8 cellular contexts compared by ENCODE assay signal in the genomic region with DNA sequence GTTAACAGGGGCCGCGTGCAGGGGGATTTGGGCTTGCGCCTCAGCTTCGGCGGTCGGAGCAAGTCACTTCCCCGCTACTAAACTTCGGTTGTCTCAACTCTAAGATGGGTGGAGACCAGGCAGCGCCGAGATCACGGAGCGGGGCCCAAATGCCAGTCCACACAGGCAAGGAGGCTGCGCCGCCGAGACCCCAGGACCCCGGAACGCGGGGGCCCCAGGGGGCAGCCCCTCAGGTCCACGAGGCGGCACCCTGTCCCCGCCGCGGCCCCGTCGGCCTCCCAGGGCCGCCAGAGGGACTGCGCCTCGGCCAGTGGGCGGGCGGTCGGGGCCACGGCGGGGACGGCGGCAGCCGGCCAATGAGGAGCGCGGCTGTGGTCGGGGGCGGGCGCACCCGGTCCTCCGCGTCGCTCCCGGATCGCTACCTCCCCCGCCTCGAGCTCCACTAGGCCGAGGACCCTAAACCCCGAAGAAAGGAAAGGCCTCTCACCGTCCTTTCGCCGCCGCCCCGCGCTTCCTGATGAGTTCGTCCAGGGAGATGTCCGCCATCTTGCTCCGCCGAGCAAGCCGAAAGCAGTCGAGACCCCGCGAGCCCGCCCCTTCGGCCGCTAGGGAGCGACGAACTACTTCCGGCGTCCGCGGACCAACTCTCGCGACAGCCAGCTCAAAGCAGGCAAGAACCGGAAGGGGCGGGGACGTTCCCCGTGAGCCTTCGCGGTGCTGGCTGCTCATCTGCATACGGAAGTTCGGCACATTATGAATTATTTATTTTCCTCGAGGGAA. TPM values are rescaled to one million over a fixed set of nuclear protein-coding genes. Genes with fewer than 3 reads are reported as not detected.
A peak's percentile ranks its signal among the peaks of the same experiment; 100 is the strongest.
DNase-seq lines count a peak whose midpoint lies in the region; ATAC-seq and TF ChIP-seq lines count a peak whose summit lies in the region.

A gene with protein sequence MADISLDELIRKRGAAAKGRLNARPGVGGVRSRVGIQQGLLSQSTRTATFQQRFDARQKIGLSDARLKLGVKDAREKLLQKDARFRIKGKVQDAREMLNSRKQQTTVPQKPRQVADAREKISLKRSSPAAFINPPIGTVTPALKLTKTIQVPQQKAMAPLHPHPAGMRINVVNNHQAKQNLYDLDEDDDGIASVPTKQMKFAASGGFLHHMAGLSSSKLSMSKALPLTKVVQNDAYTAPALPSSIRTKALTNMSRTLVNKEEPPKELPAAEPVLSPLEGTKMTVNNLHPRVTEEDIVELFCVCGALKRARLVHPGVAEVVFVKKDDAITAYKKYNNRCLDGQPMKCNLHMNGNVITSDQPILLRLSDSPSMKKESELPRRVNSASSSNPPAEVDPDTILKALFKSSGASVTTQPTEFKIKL (minus strand): TSS at position 572 of the 780 bp plus-strand sequence. CDS start 26 bp downstream, at position 546.

- no peak for TF ChIP-seq EP300 in Ishikawa (IDR thresholded peaks at IDR 0.05; ENCODE audit: borderline replicate concordance)

- TF ChIP-seq RAD21 in Ishikawa (IDR thresholded peaks at IDR 0.05; ENCODE audit: low read depth): no peak

- H3K27ac ChIP-seq in epithelial cell of prostate: peak within 1 kb of the TSS; percentile 96

- DNase-seq in DMS53 (lab: John Stamatoyannopoulos, UW) (peak; percentile 98), OCI-M2 (lab: John Stamatoyannopoulos, UW; ENCODE audit: unreplicated experiment) (peak; percentile 90), activated T-cell treated with anti-CD3 and anti-CD28 coated beads for 4 hours (peak; percentile 96), epithelial cell of prostate (ENCODE audit: low read depth, low spot score) (peak; percentile 95), mucosa of gallbladder (ENCODE audit: low spot score) (peak; percentile 99)
- DNase-seq in stimulated activated CD8-positive, alpha-beta memory T cell treated with anti-CD3 and anti-CD28 coated beads, Interleukin-4, amount 100 ng/mL, for 4 hours (ENCODE audit: low read depth in 2 of 2, low spot score in 1 of 2): peak; percentile 97 to 98

- ATAC-seq in GM21576 (IDR thresholded peaks at IDR 0.05; ENCODE audit: unreplicated experiment): peak; percentile 66

TF ChIP-seq in Ishikawa, 13 proteins besides CTCF, POLR2A, EP300 and RAD21:
- no peak for TF ChIP-seq CREB1 (IDR thresholded peaks at IDR 0.05; ENCODE audit: low read depth)
- no peak for TF ChIP-seq NFIC (IDR thresholded peaks at IDR 0.05)
- peak; percentile 91 for TF ChIP-seq TAF1 (IDR thresholded peaks at IDR 0.05; ENCODE audit: low read depth)
- no peak for TF ChIP-seq TCF12 (IDR thresholded peaks at IDR 0.05; ENCODE audit: low read depth)
- no peak for TF ChIP-seq ZBTB7A (IDR thresholded peaks at IDR 0.05; ENCODE audit: low read depth)
- TF ChIP-seq YY1 (IDR thresholded peaks at IDR 0.05; ENCODE audit: low read depth): peak; percentile 94
- no peak for TF ChIP-seq CEBPB (IDR thresholded peaks at IDR 0.05)
- TF ChIP-seq, protein P1, sequence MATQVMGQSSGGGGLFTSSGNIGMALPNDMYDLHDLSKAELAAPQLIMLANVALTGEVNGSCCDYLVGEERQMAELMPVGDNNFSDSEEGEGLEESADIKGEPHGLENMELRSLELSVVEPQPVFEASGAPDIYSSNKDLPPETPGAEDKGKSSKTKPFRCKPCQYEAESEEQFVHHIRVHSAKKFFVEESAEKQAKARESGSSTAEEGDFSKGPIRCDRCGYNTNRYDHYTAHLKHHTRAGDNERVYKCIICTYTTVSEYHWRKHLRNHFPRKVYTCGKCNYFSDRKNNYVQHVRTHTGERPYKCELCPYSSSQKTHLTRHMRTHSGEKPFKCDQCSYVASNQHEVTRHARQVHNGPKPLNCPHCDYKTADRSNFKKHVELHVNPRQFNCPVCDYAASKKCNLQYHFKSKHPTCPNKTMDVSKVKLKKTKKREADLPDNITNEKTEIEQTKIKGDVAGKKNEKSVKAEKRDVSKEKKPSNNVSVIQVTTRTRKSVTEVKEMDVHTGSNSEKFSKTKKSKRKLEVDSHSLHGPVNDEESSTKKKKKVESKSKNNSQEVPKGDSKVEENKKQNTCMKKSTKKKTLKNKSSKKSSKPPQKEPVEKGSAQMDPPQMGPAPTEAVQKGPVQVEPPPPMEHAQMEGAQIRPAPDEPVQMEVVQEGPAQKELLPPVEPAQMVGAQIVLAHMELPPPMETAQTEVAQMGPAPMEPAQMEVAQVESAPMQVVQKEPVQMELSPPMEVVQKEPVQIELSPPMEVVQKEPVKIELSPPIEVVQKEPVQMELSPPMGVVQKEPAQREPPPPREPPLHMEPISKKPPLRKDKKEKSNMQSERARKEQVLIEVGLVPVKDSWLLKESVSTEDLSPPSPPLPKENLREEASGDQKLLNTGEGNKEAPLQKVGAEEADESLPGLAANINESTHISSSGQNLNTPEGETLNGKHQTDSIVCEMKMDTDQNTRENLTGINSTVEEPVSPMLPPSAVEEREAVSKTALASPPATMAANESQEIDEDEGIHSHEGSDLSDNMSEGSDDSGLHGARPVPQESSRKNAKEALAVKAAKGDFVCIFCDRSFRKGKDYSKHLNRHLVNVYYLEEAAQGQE (IDR thresholded peaks at IDR 0.05; ENCODE audit: low read depth): no peak
- TF ChIP-seq FOXM1 (IDR thresholded peaks at IDR 0.05; ENCODE audit: borderline replicate concordance, low read depth): 0 out of 2 replicates have a peak, but pooled peaks have one; percentile 37
- TF ChIP-seq, protein P2, sequence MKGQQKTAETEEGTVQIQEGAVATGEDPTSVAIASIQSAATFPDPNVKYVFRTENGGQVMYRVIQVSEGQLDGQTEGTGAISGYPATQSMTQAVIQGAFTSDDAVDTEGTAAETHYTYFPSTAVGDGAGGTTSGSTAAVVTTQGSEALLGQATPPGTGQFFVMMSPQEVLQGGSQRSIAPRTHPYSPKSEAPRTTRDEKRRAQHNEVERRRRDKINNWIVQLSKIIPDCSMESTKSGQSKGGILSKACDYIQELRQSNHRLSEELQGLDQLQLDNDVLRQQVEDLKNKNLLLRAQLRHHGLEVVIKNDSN (IDR thresholded peaks at IDR 0.05): 0 out of 2 replicates have a peak, but pooled peaks have one; percentile 13
- no peak for TF ChIP-seq TEAD4 (IDR thresholded peaks at IDR 0.05)
- peak; percentile 35; the same call in 1 of the 2 replicates for TF ChIP-seq EGR1 (IDR thresholded peaks at IDR 0.05)
- TF ChIP-seq, protein P3, sequence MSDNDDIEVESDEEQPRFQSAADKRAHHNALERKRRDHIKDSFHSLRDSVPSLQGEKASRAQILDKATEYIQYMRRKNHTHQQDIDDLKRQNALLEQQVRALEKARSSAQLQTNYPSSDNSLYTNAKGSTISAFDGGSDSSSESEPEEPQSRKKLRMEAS (IDR thresholded peaks at IDR 0.05): 0 out of 2 replicates have a peak, but pooled peaks have one; percentile 13

RNA-seq across cellular contexts. Expression of the gene that starts here (rescaled TPM):
- 75.8 TPM for total RNA-seq in mucosa of gallbladder

Comparison
In these comparisons a context has a peak if more than half of its experiments do, and no peak if none do; other contexts are left out.
1. Peak in every context shown above with its lines: DNase-seq, ATAC-seq and H3K27ac ChIP-seq.